ENCODE assay signal across 20 cellular contexts in genomic region chr1:246513619-246514343, GRCh38. TPM values are rescaled to one million over a fixed set of nuclear protein-coding genes. Genes with fewer than 3 reads are reported as not detected.
DNase-seq lines count a peak whose midpoint lies in the region; ATAC-seq, FAIRE-seq and TF ChIP-seq lines count a peak whose summit lies in the region.
"Had no signal": no experiment of that assay in that cellular context is flagged by ENCODE, and none has a peak within 500 bp of the region (broad histone marks: within the 10 kb centered on the region; RNA-seq: fewer than 3 reads in every experiment).

No MANE protein-coding gene starts in this region.

- no peaks in the 10 kb centered on the region for H3K4me1 ChIP-seq in A673 (ENCODE audit: insufficient read depth, low read length, poor library complexity, severe bottlenecking)
- no peaks in the 10 kb centered on the region for H3K4me1 ChIP-seq in BE2C
- peaks cover 6% of the 10 kb centered on the region for H3K4me1 ChIP-seq in MM.1S (ENCODE audit: low read length)
- H3K4me1 ChIP-seq in GM12878 (ENCODE audit: control insufficient read depth, insufficient read depth, low read length): no peaks in the 10 kb centered on the region
- H3K4me1 ChIP-seq in ascending aorta: no peaks in the 10 kb centered on the region
- no peaks in the 10 kb centered on the region for H3K4me1 ChIP-seq in mammary epithelial cell (ENCODE audit: insufficient read depth, low read length)
- H3K4me1 ChIP-seq: SJCRH30 had no signal

- dilution Hi-C loops in mammary epithelial cell (cut with HindIII; ENCODE audit: low sequenced_read_pairs): no loop called here

- TF ChIP-seq POLR2A in GM12878 (IDR thresholded peaks at IDR 0.05; ENCODE audit: low read depth, low read length): no peak

- intact Hi-C loops in A673 (cut with micrococcal nuclease; ENCODE audit: unreplicated experiment) (no loop called here), GM12878 (cut with micrococcal nuclease; ENCODE audit: unreplicated experiment) (no loop called here), ascending aorta (cut with DNase I) (no loop called here), mammary epithelial cell (cut with micrococcal nuclease) (no loop called here)

- CTCF ChIA-PET in A673 (lab: Charles Lee): no interaction called here
- CTCF ChIA-PET in GM12878 (lab: Yijun Ruan, JAX): interaction anchor here (1.5 kb wide), 1 partner anchor 11 kb away, joined by 3 read pairs; no protein-coding TSS in a partner anchor
- CTCF ChIA-PET in mammary epithelial cell (lab: Charles Lee; ENCODE audit: low non-redundant PET): no interaction called here

- H3K9ac ChIP-seq in MM.1S (ENCODE audit: low read length) (no peak overlapping the region), GM12878 (ENCODE audit: control insufficient read depth, insufficient read depth, low read length) (no peak overlapping the region), mammary epithelial cell (ENCODE audit: insufficient read depth, low read length) (no peak overlapping the region)

- H3K4me2 ChIP-seq in MM.1S (ENCODE audit: low read depth, low read length): peak overlapping the region; percentile 37; the same call in 1 of the 2 replicates
- peak overlapping the region; percentile 38; the same call in 1 of the 2 replicates for H3K4me2 ChIP-seq in GM12878 (ENCODE audit: control insufficient read depth, insufficient read depth)
- H3K4me2 ChIP-seq in mammary epithelial cell (ENCODE audit: insufficient read depth, low read depth, low read length): no peak overlapping the region

- H3K27ac ChIP-seq in A673 (ENCODE audit: low read depth, low read length, poor library complexity, severe bottlenecking): no peak overlapping the region
- peak overlapping the region; percentile 30; the same call in 1 of the 2 replicates for H3K27ac ChIP-seq in MM.1S (ENCODE audit: low read length)
- H3K27ac ChIP-seq in GM12878 (ENCODE audit: control insufficient read depth, insufficient read depth): no peak overlapping the region
- H3K27ac ChIP-seq in ascending aorta: no peak overlapping the region
- H3K27ac ChIP-seq in mammary epithelial cell (ENCODE audit: insufficient read depth, low read depth, low read length): no peak overlapping the region
- H3K27ac ChIP-seq: SJCRH30 had no signal

- POLR2A ChIA-PET in A673 (lab: Charles Lee; ENCODE audit: low non-redundant PET): no interaction called here
- POLR2A ChIA-PET in GM12878 (lab: Charles Lee): interaction anchor here (0.6 kb wide), 1 partner anchor 37 kb away, joined by 3 read pairs; no protein-coding TSS in a partner anchor

- H3K79me2 ChIP-seq in MM.1S (ENCODE audit: low read length): no peaks in the 10 kb centered on the region
- H3K79me2 ChIP-seq in GM12878 (ENCODE audit: control insufficient read depth, insufficient read depth, low read length): no peaks in the 10 kb centered on the region
- no peaks in the 10 kb centered on the region for H3K79me2 ChIP-seq in mammary epithelial cell (ENCODE audit: insufficient read depth, low read length)

- H3K4me3 ChIP-seq in A673 (ENCODE audit: low read depth, low read length, poor library complexity, severe bottlenecking) (peak overlapping the region; percentile 7), BE2C (ENCODE audit: low read depth, low read length) (peak overlapping the region; percentile 35), MM.1S (ENCODE audit: low read length) (peak overlapping the region; percentile 14; the same call in 1 of the 2 replicates), GM12878 (peak overlapping the region; percentile 8; the same call in 1 of the 2 replicates), ascending aorta (no peak overlapping the region), mammary epithelial cell (replicated peaks in 1 of 3; ENCODE audit: insufficient read depth in 1 of 3, low read depth in 2 of 3, low read length in 3 of 3) (no peak overlapping the region)
- H3K4me3 ChIP-seq: SJCRH30 had no signal

- H2AFZ ChIP-seq in MM.1S (ENCODE audit: low read length) (peak overlapping the region; percentile 64), GM12878 (ENCODE audit: control insufficient read depth, low read depth, low read length) (no peak overlapping the region), mammary epithelial cell (ENCODE audit: low read depth, low read length) (no peak overlapping the region)

- WGBS in GM12878 (ENCODE audit: insufficient coverage, insufficient replicate concordance, low lambda C conversion rate, missing lambda C conversion rate): 78% methylated on average over 7 of the region's 7 CpGs
- 92% methylated on average over 6 of the region's 7 CpGs for WGBS in mammary epithelial cell (ENCODE audit: low coverage, missing lambda C conversion rate)

- no peaks in the 10 kb centered on the region for H3K9me2 ChIP-seq in MM.1S (replicated peaks; ENCODE audit: insufficient read depth, low read length)

- TF ChIP-seq RAD21 in GM12878 (IDR thresholded peaks at IDR 0.05; ENCODE audit: insufficient read depth, low read depth, low read length): no peak

- RAD21 ChIA-PET in GM12878 (lab: Charles Lee; ENCODE audit: unreplicated experiment): no interaction called here

- FAIRE-seq in GM12878 (lab: Jason Lieb, UNC): no peak
- FAIRE-seq: G401.6, GM12891, H1 had no signal

- DNase-seq in A673 (ENCODE audit: low spot score) (no peak), BE2C (no peak), MM.1S (no peak), GM12878 (ENCODE audit: low read depth, low spot score) (no peak), NCI-H1048 (lab: John Stamatoyannopoulos, UW) (no peak), ascending aorta (ENCODE audit: low spot score in 2 of 2) (no peak), mammary epithelial cell (no peak)
- DNase-seq: DND-41; IMR-90; Kasumi-1; NCI-H1417; NCI-H187 treated with DMSO at 0.1 percent for 48 hours; NCI-H69; NK-92 treated with Interleukin-12 subunit alpha and Interleukin-12 subunit beta, amount 100 ng/mL, for 24 hours; OCI-M1; SJCRH30 had no signal

- no peak for TF ChIP-seq EP300 in GM12878 (IDR thresholded peaks at IDR 0.05; ENCODE audit: borderline replicate concordance in 1 of 2, control insufficient read depth in 1 of 2, low read depth in 2 of 2, low read length in 2 of 2)

- H4K20me1 ChIP-seq in MM.1S (ENCODE audit: insufficient read depth, low read length): no peaks in the 10 kb centered on the region
- no peaks in the 10 kb centered on the region for H4K20me1 ChIP-seq in GM12878 (ENCODE audit: control insufficient read depth, insufficient read depth)
- H4K20me1 ChIP-seq in mammary epithelial cell (ENCODE audit: insufficient read depth, low read length): no peaks in the 10 kb centered on the region

- no peaks in the 10 kb centered on the region for H3K27me3 ChIP-seq in A673 (replicated peaks; ENCODE audit: insufficient read depth, low read depth, low read length, poor library complexity)
- H3K27me3 ChIP-seq in BE2C: no peaks in the 10 kb centered on the region
- no peaks in the 10 kb centered on the region for H3K27me3 ChIP-seq in MM.1S (replicated peaks; ENCODE audit: insufficient read depth, low read length)
- no peaks in the 10 kb centered on the region for H3K27me3 ChIP-seq in GM12878 (replicated peaks in 1 of 2; ENCODE audit: control insufficient read depth in 2 of 2, insufficient read depth in 2 of 2, low read length in 1 of 2)
- H3K27me3 ChIP-seq in ascending aorta: no peaks in the 10 kb centered on the region
- H3K27me3 ChIP-seq in mammary epithelial cell (ENCODE audit: insufficient read depth, low read length): no peaks in the 10 kb centered on the region
- H3K27me3 ChIP-seq: SJCRH30 had no signal

- H3K36me3 ChIP-seq in A673 (ENCODE audit: insufficient read depth, low read length, poor library complexity, severe bottlenecking) (no peaks in the 10 kb centered on the region), BE2C (no peaks in the 10 kb centered on the region), MM.1S (replicated peaks; ENCODE audit: insufficient read depth, low read length) (no peaks in the 10 kb centered on the region), GM12878 (ENCODE audit: control insufficient read depth in 2 of 2, insufficient read depth in 2 of 2, low read length in 1 of 2) (no peaks in the 10 kb centered on the region), ascending aorta (no peaks in the 10 kb centered on the region), mammary epithelial cell (ENCODE audit: insufficient read depth, low read length) (no peaks in the 10 kb centered on the region)
- H3K36me3 ChIP-seq: SJCRH30 had no signal

- TF ChIP-seq CTCF in A673 (conservative IDR thresholded peaks at IDR 0.05; ENCODE audit: low read depth, low read length) (no peak), BE2C (IDR thresholded peaks at IDR 0.05; ENCODE audit: low read depth, low read length) (no peak), MM.1S (IDR thresholded peaks at IDR 0.05; ENCODE audit: low read length) (no peak), GM12878 (IDR thresholded peaks at IDR 0.05 in 2 of 3, conservative IDR thresholded peaks at IDR 0.05 in 1 of 3; ENCODE audit: control insufficient read depth in 2 of 3, extremely low read depth in 1 of 3, insufficient read depth in 1 of 3, low read depth in 3 of 3, low read length in 3 of 3) (no peak), ascending aorta (IDR thresholded peaks at IDR 0.05) (no peak), mammary epithelial cell (conservative IDR thresholded peaks at IDR 0.05 in 1 of 2, IDR thresholded peaks at IDR 0.05 in 1 of 2; ENCODE audit: extremely low read depth in 1 of 2, insufficient read depth in 1 of 2, low read depth in 1 of 2, low read length in 2 of 2) (no peak)

- H3F3A ChIP-seq in MM.1S (ENCODE audit: insufficient read depth, low read length): 0 out of 2 replicates have a peak, but pooled peaks cover 5% of the 10 kb centered on the region

- no TSS peak for BruUV-seq in A673 (replicated peaks; lab: Mats Ljungman, UMichigan)
- no TSS peak for BruUV-seq in GM12878 (replicated peaks; lab: Mats Ljungman, UMichigan)
- no TSS peak for BruUV-seq in mammary epithelial cell (replicated peaks; lab: Mats Ljungman, UMichigan)

- H3K9me3 ChIP-seq in A673 (ENCODE audit: low read depth, low read length, poor library complexity, severe bottlenecking) (peaks cover 26% of the 10 kb centered on the region), BE2C (peaks cover 14% of the 10 kb centered on the region), MM.1S (replicated peaks; ENCODE audit: insufficient read depth, low read length) (no peaks in the 10 kb centered on the region), GM12878 (replicated peaks; ENCODE audit: control insufficient read depth, insufficient read depth, low read length) (peaks cover 20% of the 10 kb centered on the region; the same call in 2 of the 3 replicates), ascending aorta (peaks cover 9 to 21% of the 10 kb centered on the region in 2 donors), mammary epithelial cell (replicated peaks; ENCODE audit: insufficient read depth, low read length) (peaks cover 39% of the 10 kb centered on the region)

- ATAC-seq in GM12878 (peak; percentile 38; the same call in 2 of the 3 replicates), GM18868 (IDR thresholded peaks at IDR 0.05; ENCODE audit: unreplicated experiment) (no peak)

- SMC1A ChIA-PET in GM12878 (lab: Charles Lee; ENCODE audit: uncharacterized antibody, unreplicated experiment): no interaction called here

- in situ Hi-C loops in GM12878 (cut with MboI): no loop called here
- in situ Hi-C loops in mammary epithelial cell (cut with MboI; ENCODE audit: low sequenced_read_pairs in 2 of 2): no loop called here

RNA-seq across cellular contexts. Expression of gene SMYD3, which starts 6.7 kb away (rescaled TPM):
- 29.0 and 40.8 TPM in 2 replicates for total RNA-seq in A673 (2021)
- 149 TPM for polyA plus RNA-seq in BE2C (2012; ENCODE audit: insufficient read depth, insufficient read length, low read depth)
- 116 and 124 TPM in 2 replicates for total RNA-seq in GM12878 (2013; cell fraction: nucleolus; rRNA removed)
- total RNA-seq in GM12878 (2014; rRNA removed): 28.1 and 28.8 TPM in 2 replicates
- 20.8 and 23.6 TPM in 2 replicates for total RNA-seq in GM12878 (2014; rRNA removed; fragmentation: Illumina TruSeq; extraction: Trizol)
- 21.3 and 24.5 TPM in 2 replicates for total RNA-seq in GM12878 (2021)
- 15.0 TPM for polyA plus RNA-seq in GM12878 (2011; ENCODE audit: low read depth)
- polyA plus RNA-seq in GM12878 (2011; rRNA removed): 54.0 and 60.6 TPM in 2 replicates
- polyA plus RNA-seq in GM12878 (2011; cell fraction: cytosol; rRNA removed): 28.5 and 29.1 TPM in 2 replicates
- 22.1 and 23.3 TPM in 2 replicates for polyA plus RNA-seq in GM12878 (2011; cell fraction: nucleus; rRNA removed)
- polyA plus RNA-seq in GM12878 (2012): 19.8 and 22.6 TPM in 2 replicates
- polyA plus RNA-seq in GM12878 (2014; fragmentation: Illumina TruSeq; extraction: Trizol): 18.3 and 28.6 TPM in 2 replicates
- polyA plus RNA-seq in GM12878 (2014; fragmentation: Nextera tagmentation; extraction: Ambion mirVana): 10 to 100 TPM; 18.8 to 24.4 TPM
- polyA plus RNA-seq in GM12878 (2014; rRNA removed): 22.4 and 25.2 TPM in 2 replicates
- 10 to 100 TPM; 29.4 to 31.0 TPM for polyA plus RNA-seq in GM12878 (2016; fragmentation: Nextera tagmentation; extraction: Ambion mirVana)
- polyA minus RNA-seq in GM12878 (2011; rRNA and poly(A)+ RNA removed): 44.3 and 44.4 TPM in 2 replicates
- polyA minus RNA-seq in GM12878 (2011; cell fraction: cytosol; rRNA and poly(A)+ RNA removed): 10.4 and 13.8 TPM in 2 replicates
- 36.3 and 63.3 TPM in 2 replicates for polyA minus RNA-seq in GM12878 (2011; cell fraction: nucleus; rRNA and poly(A)+ RNA removed)
- 0.32 TPM for total RNA-seq in ascending aorta
- 10 to 100 TPM; 16.5 to 23.5 TPM for total RNA-seq in mammary epithelial cell
- polyA plus RNA-seq in mammary epithelial cell: 19.3 TPM
- polyA minus RNA-seq in mammary epithelial cell: not detected

RNA-seq across cellular contexts. Expression of gene TFB2M, which starts 52.3 kb away (rescaled TPM):
- total RNA-seq in A673 (2021) (18.0 and 21.1 TPM in 2 replicates), GM12878 (2014; rRNA removed) (25.8 and 26.6 TPM in 2 replicates), GM12878 (2014; rRNA removed; fragmentation: Illumina TruSeq; extraction: Trizol) (23.0 and 26.8 TPM in 2 replicates), GM12878 (2021) (23.3 and 25.2 TPM in 2 replicates), ascending aorta (1.6 TPM), mammary epithelial cell (10 to 100 TPM; 13.8 to 16.0 TPM)
- 28.1 TPM for polyA plus RNA-seq in BE2C (2012; ENCODE audit: insufficient read depth, insufficient read length, low read depth)
- total RNA-seq in GM12878 (2013; cell fraction: nucleolus; rRNA removed): 13.2 and 16.6 TPM in 2 replicates
- 11.9 TPM for polyA plus RNA-seq in GM12878 (2011; ENCODE audit: low read depth)
- polyA plus RNA-seq in GM12878 (2011; rRNA removed) (36.8 and 53.4 TPM in 2 replicates), GM12878 (2014; fragmentation: Illumina TruSeq; extraction: Trizol) (26.4 and 30.2 TPM in 2 replicates), GM12878 (2014; fragmentation: Nextera tagmentation; extraction: Ambion mirVana) (10 to 100 TPM; 47.2 to 66.0 TPM), GM12878 (2014; rRNA removed) (28.1 and 35.3 TPM in 2 replicates), GM12878 (2016; fragmentation: Nextera tagmentation; extraction: Ambion mirVana) (10 to 100 TPM; 52.2 to 52.5 TPM), mammary epithelial cell (13.7 TPM)
- 13.9 and 15.7 TPM in 2 replicates for polyA plus RNA-seq in GM12878 (2011; cell fraction: cytosol; rRNA removed)
- polyA plus RNA-seq in GM12878 (2011; cell fraction: nucleus; rRNA removed): 13.6 and 17.9 TPM in 2 replicates
- 16.4 and 21.3 TPM in 2 replicates for polyA plus RNA-seq in GM12878 (2012)
- polyA minus RNA-seq in GM12878 (2011; rRNA and poly(A)+ RNA removed): 6.0 and 7.9 TPM in 2 replicates
- polyA minus RNA-seq in GM12878 (2011; cell fraction: cytosol; rRNA and poly(A)+ RNA removed): 4.1 and 4.5 TPM in 2 replicates
- 9.2 and 11.4 TPM in 2 replicates for polyA minus RNA-seq in GM12878 (2011; cell fraction: nucleus; rRNA and poly(A)+ RNA removed)
- 2.2 TPM for polyA minus RNA-seq in mammary epithelial cell

RNA-seq across cellular contexts. Expression of gene CNST, which starts 52.5 kb away (rescaled TPM):
- total RNA-seq in A673 (2021): 21.0 and 25.0 TPM in 2 replicates
- polyA plus RNA-seq in BE2C (2012; ENCODE audit: insufficient read depth, insufficient read length, low read depth): 20.5 TPM
- total RNA-seq in GM12878 (2013; cell fraction: nucleolus; rRNA removed): 56.0 and 62.4 TPM in 2 replicates
- 10.6 and 12.0 TPM in 2 replicates for total RNA-seq in GM12878 (2014; rRNA removed)
- total RNA-seq in GM12878 (2014; rRNA removed; fragmentation: Illumina TruSeq; extraction: Trizol): 13.2 and 13.4 TPM in 2 replicates
- total RNA-seq in GM12878 (2021): 15.6 and 18.8 TPM in 2 replicates
- polyA plus RNA-seq in GM12878 (2011; ENCODE audit: low read depth): 4.4 TPM
- 12.5 and 15.4 TPM in 2 replicates for polyA plus RNA-seq in GM12878 (2011; rRNA removed)
- 6.3 and 7.4 TPM in 2 replicates for polyA plus RNA-seq in GM12878 (2011; cell fraction: cytosol; rRNA removed)
- polyA plus RNA-seq in GM12878 (2011; cell fraction: nucleus; rRNA removed): 9.5 and 10.1 TPM in 2 replicates
- polyA plus RNA-seq in GM12878 (2012): 7.1 and 9.0 TPM in 2 replicates
- 12.1 and 15.8 TPM in 2 replicates for polyA plus RNA-seq in GM12878 (2014; fragmentation: Illumina TruSeq; extraction: Trizol)
- polyA plus RNA-seq in GM12878 (2014; fragmentation: Nextera tagmentation; extraction: Ambion mirVana): 1 to 10 TPM; 4.8 to 4.9 TPM
- polyA plus RNA-seq in GM12878 (2014; rRNA removed): 8.9 and 9.4 TPM in 2 replicates
- 10 to 100 TPM; 14.9 to 16.2 TPM for polyA plus RNA-seq in GM12878 (2016; fragmentation: Nextera tagmentation; extraction: Ambion mirVana)
- polyA minus RNA-seq in GM12878 (2011; rRNA and poly(A)+ RNA removed): 18.1 and 43.2 TPM in 2 replicates
- 6.5 and 9.2 TPM in 2 replicates for polyA minus RNA-seq in GM12878 (2011; cell fraction: cytosol; rRNA and poly(A)+ RNA removed)
- polyA minus RNA-seq in GM12878 (2011; cell fraction: nucleus; rRNA and poly(A)+ RNA removed): 15.2 and 21.5 TPM in 2 replicates
- 125 TPM for total RNA-seq in ascending aorta
- total RNA-seq in mammary epithelial cell: 10 to 100 TPM; 12.0 to 14.9 TPM
- polyA plus RNA-seq in mammary epithelial cell: 5.6 TPM
- 0.98 TPM for polyA minus RNA-seq in mammary epithelial cell

Comparison
In these comparisons a context has a peak if more than half of its experiments do, and no peak if none do; other contexts are left out.
1. H3K4me3 ChIP-seq: peak in A673 (single experiment), BE2C (single experiment), MM.1S (single experiment) and GM12878 (single experiment); none in ascending aorta (0 of 2) and mammary epithelial cell (0 of 3).
2. RNA of gene SMYD3, which starts 6.7 kb away (total RNA-seq): 29.0 to 40.8 TPM in A673, 20.8 to 124 TPM in GM12878 and 16.5 to 23.5 TPM in mammary epithelial cell; 0.32 TPM in ascending aorta (single experiment); every median in the first group is over 10 times any median in the second.